8 cellular contexts compared by ENCODE assay signal in the genomic region with DNA sequence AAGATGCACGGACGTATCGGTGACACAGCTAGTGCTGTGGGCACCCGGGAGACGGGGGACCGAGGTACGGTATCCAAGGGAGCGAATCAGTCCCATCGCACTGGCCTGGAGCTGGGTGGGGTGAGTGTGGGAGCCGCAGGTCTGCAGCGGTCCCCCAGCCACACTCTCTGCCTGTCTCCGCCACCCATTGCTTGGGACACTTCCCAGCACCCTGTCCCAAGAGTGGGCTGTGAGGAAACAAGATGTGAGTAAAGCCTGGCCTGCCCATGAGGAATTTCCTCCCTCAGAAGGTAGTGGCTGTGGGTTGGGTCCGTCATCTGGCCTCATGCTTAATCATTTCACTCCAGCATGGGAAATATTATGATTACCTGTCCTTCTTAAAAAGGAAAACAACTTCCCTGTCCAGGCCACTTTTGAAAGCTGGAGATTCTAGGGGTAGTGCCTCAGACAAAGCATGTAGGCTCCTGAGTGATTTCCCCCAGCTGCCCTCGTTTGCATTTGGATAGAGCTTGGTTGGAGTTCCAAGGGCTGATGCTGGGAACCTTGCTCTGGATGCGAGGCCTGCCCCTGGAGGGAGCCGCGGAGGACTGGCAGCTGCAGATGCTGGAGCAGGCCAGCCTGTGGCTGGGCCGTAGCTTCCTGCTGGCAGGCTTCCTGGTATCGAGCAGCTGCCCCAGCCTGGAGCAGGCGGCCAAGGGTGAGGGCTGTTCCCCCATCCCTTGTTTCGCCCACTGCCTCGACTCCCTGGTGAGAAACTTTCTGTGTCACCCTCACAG. TPM values are rescaled to one million over a fixed set of nuclear protein-coding genes. Genes with fewer than 3 reads are reported as not detected.
A peak's percentile ranks its signal among the peaks of the same experiment; 100 is the strongest.
DNase-seq lines count a peak whose midpoint lies in the region; FAIRE-seq and TF ChIP-seq lines count a peak whose summit lies in the region.
"Had no signal": no experiment of that assay in that cellular context is flagged by ENCODE, and none has a peak within 500 bp of the region (broad histone marks: within the 10 kb centered on the region; RNA-seq: fewer than 3 reads in every experiment).

No MANE protein-coding gene starts in this region.

- H3K79me2 ChIP-seq in astrocyte (ENCODE audit: insufficient read depth, low read length) = no peaks in the 10 kb centered on the region

- H2BK12ac ChIP-seq in neuronal stem cell (ENCODE audit: low read length) = no peak overlapping the region

- no peak for DNase-seq in astrocyte (ENCODE audit: low read depth)
- no peak for DNase-seq in neuronal stem cell (ENCODE audit: low spot score)
- DNase-seq in NCI-H2171 treated with DMSO at 0.1 percent for 48 hours (lab: John Stamatoyannopoulos, UW) = no peak
- DNase-seq in activated CD4-positive, alpha-beta T cell treated with anti-CD3 and anti-CD28 coated beads for 4 hours = no peak
- DNase-seq: activated naive CD4-positive, alpha-beta T cell treated with Interleukin-2 at 50 U/mL for 16 hours; left ventricle myocardium inferior had no signal

- no peak overlapping the region for H3K4me3 Mint-ChIP-seq in astrocyte (ENCODE audit: unreplicated experiment)

- H3K9me3 ChIP-seq in astrocyte (ENCODE audit: insufficient read depth, low read depth, low read length) = no peaks in the 10 kb centered on the region
- no peaks in the 10 kb centered on the region for H3K9me3 ChIP-seq in neuronal stem cell (replicated peaks in 1 of 2; ENCODE audit: control insufficient read depth in 2 of 2, insufficient read depth in 1 of 2, low read depth in 1 of 2, low read length in 2 of 2)
- H3K9me3 ChIP-seq: left ventricle myocardium inferior had no signal

- H3K27ac ChIP-seq in astrocyte (ENCODE audit: low read depth, low read length) (no peak overlapping the region), neuronal stem cell (replicated peaks; ENCODE audit: low read length) (no peak overlapping the region)
- H3K27ac ChIP-seq: C4-2B, left ventricle myocardium inferior, parathyroid adenoma had no signal

- H3K9ac ChIP-seq in astrocyte (ENCODE audit: low read length) (no peak overlapping the region), neuronal stem cell (ENCODE audit: low read depth, low read length, poor library complexity) (no peak overlapping the region)
- H3K9ac ChIP-seq: parathyroid adenoma had no signal

- H3K23ac ChIP-seq in neuronal stem cell (ENCODE audit: low read depth, low read length, poor library complexity) = peak overlapping the region; percentile 86

- H4K20me1 ChIP-seq in astrocyte (ENCODE audit: insufficient read depth, low read length) = no peaks in the 10 kb centered on the region

- peaks cover 15% of the 10 kb centered on the region for H3K4me1 Mint-ChIP-seq in astrocyte (ENCODE audit: low read depth, unreplicated experiment)

- no peak for TF ChIP-seq CTCF in astrocyte (IDR thresholded peaks at IDR 0.05; ENCODE audit: insufficient read depth, low read depth, low read length)

- H3K79me1 ChIP-seq in neuronal stem cell (ENCODE audit: low read depth, low read length) = no peaks in the 10 kb centered on the region

- FAIRE-seq in astrocyte (lab: Jason Lieb, UNC) = no peak

- H3K4me3 ChIP-seq in astrocyte (ENCODE audit: insufficient read depth, low read depth, low read length) (no peak overlapping the region), neuronal stem cell (ENCODE audit: low read length in 2 of 2) (no peak overlapping the region)
- H3K4me3 ChIP-seq: left ventricle myocardium inferior had no signal

- H3K27me3 ChIP-seq in astrocyte (ENCODE audit: insufficient read depth, low read length) (no peaks in the 10 kb centered on the region), neuronal stem cell (ENCODE audit: control insufficient read depth in 3 of 3, insufficient read depth in 3 of 3, low read depth in 1 of 3, low read length in 3 of 3) (peaks cover 0 to 6% (median 0%) of the 10 kb centered on the region in 3 experiments)

- WGBS in neuronal stem cell (ENCODE audit: extremely low coverage in 2 of 2, insufficient read length in 2 of 2, insufficient replicate concordance in 1 of 2), 2 donors = no CpG with 5 or more reads among the region's 22 CpGs

- peak overlapping the region; percentile 51 for H2AK5ac ChIP-seq in neuronal stem cell (ENCODE audit: low read depth, low read length)

- H3K4me1 ChIP-seq in astrocyte (ENCODE audit: insufficient read depth, low read length) = no peaks in the 10 kb centered on the region
- peaks cover 2% of the 10 kb centered on the region in 2 donors for H3K4me1 ChIP-seq in neuronal stem cell (ENCODE audit: control insufficient read depth in 2 of 2, insufficient read depth in 1 of 2, low read depth in 1 of 2, low read length in 2 of 2)

- H3K4me2 ChIP-seq in astrocyte (ENCODE audit: low read length) = no peak overlapping the region
- no peak overlapping the region for H3K4me2 ChIP-seq in neuronal stem cell (ENCODE audit: insufficient read depth, low read length, poor library complexity, severe bottlenecking)

- peak overlapping the region; percentile 2 for H3K27ac Mint-ChIP-seq in astrocyte (ENCODE audit: unreplicated experiment)

- peaks cover 4% of the 10 kb centered on the region for H3K27me3 Mint-ChIP-seq in astrocyte (ENCODE audit: low read depth, unreplicated experiment)

- no peak overlapping the region for H4K91ac ChIP-seq in neuronal stem cell (ENCODE audit: low read depth, low read length, poor library complexity)

- H2BK15ac ChIP-seq in neuronal stem cell (ENCODE audit: low read length) = peak overlapping the region; percentile 68

- H3K36me3 ChIP-seq in astrocyte (ENCODE audit: insufficient read depth, low read length) (no peaks in the 10 kb centered on the region), neuronal stem cell (replicated peaks in 1 of 2; ENCODE audit: control insufficient read depth in 2 of 2, insufficient read depth in 2 of 2, low read length in 2 of 2) (no peaks in the 10 kb centered on the region)

- no peak overlapping the region for H3K4ac ChIP-seq in neuronal stem cell (ENCODE audit: low read length)

- peaks cover 5% of the 10 kb centered on the region for H3K36me3 Mint-ChIP-seq in astrocyte (ENCODE audit: low read depth, unreplicated experiment)

- no peak overlapping the region for H3K14ac ChIP-seq in neuronal stem cell (ENCODE audit: low read length)

- H3K18ac ChIP-seq in neuronal stem cell (ENCODE audit: low read length) = peak overlapping the region; percentile 16

- H4K8ac ChIP-seq in neuronal stem cell (ENCODE audit: low read depth, low read length) = no peak overlapping the region

- H2AFZ ChIP-seq in astrocyte (ENCODE audit: low read depth, low read length) = no peak overlapping the region
- H2AFZ ChIP-seq in neuronal stem cell (ENCODE audit: low read length) = no peak overlapping the region
- H2AFZ ChIP-seq: parathyroid adenoma had no signal

- peaks cover 2% of the 10 kb centered on the region for H3K9me3 Mint-ChIP-seq in astrocyte (ENCODE audit: unreplicated experiment)

- no peak overlapping the region for H2BK120ac ChIP-seq in neuronal stem cell (ENCODE audit: low read depth, low read length)

- H2BK5ac ChIP-seq in neuronal stem cell (ENCODE audit: low read length) = no peak overlapping the region

RNA-seq across cellular contexts. Expression of gene ACTR3C, which starts 6.2 kb away (rescaled TPM):
- 0.25 TPM in 1 of 2 replicates, not detected in the other for total RNA-seq in astrocyte
- not detected for polyA plus RNA-seq in neuronal stem cell (2013, experiment 1 of 2)
- not detected for polyA plus RNA-seq in neuronal stem cell (2013, experiment 2 of 2)

RNA-seq across cellular contexts. Expression of gene LRRC61, which starts 6.4 kb away (rescaled TPM):
- 0.24 and 0.45 TPM in 2 replicates for total RNA-seq in astrocyte
- polyA plus RNA-seq in neuronal stem cell (2013, experiment 1 of 2) = 0.81 TPM
- 0.79 TPM for polyA plus RNA-seq in neuronal stem cell (2013, experiment 2 of 2)

RNA-seq across cellular contexts. Expression of gene RARRES2, which starts 11.9 kb away (rescaled TPM):
- total RNA-seq in astrocyte = 19.4 and 21.7 TPM in 2 replicates
- 0.99 TPM for polyA plus RNA-seq in neuronal stem cell (2013, experiment 1 of 2)
- 1.0 TPM for polyA plus RNA-seq in neuronal stem cell (2013, experiment 2 of 2)

RNA-seq across cellular contexts. Expression of gene REPIN1, which starts 39.1 kb away (rescaled TPM):
- 80.1 and 95.3 TPM in 2 replicates for total RNA-seq in astrocyte
- polyA plus RNA-seq in neuronal stem cell (2013, experiment 1 of 2) = 84.5 TPM
- 85.1 TPM for polyA plus RNA-seq in neuronal stem cell (2013, experiment 2 of 2)

RNA-seq across cellular contexts. Expression of gene ZNF775, which starts 49.6 kb away (rescaled TPM):
- 6.4 and 6.5 TPM in 2 replicates for total RNA-seq in astrocyte
- polyA plus RNA-seq in neuronal stem cell (2013, experiment 1 of 2) = 15.9 TPM
- 15.7 TPM for polyA plus RNA-seq in neuronal stem cell (2013, experiment 2 of 2)
